Comparison of ENCODE assay signal across 18 cellular contexts in the genomic region with DNA sequence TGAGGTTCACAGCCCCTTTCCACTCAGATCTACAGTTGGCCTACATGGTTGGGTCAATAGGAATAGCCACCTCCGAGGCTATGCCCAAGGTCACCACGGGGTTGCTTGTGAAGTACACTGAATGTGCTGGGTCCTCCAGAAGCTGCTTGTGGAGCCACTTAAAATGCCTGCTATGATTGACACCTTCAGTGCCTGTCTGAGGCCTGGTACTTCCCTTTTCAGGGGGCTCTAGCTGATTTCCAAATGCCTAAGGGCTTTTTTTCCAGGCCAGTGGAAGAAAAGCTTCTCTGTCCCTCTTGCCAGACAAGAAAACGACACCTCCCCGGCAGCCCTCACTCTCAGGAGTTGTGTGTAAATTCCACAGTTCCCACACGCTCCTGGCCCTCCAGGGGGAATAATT.
"Had no signal": no experiment of that assay in that cellular context is flagged by ENCODE, and none has a peak within 500 bp of the region (broad histone marks: within the 10 kb centered on the region; RNA-seq: fewer than 3 reads in every experiment).

No MANE protein-coding gene starts in this region.

- H3K36me3 ChIP-seq: heart left ventricle, sigmoid colon, stomach, thoracic aorta, transverse colon had no signal

- H3K4me3 ChIP-seq: coronary artery, heart left ventricle, psoas muscle, sigmoid colon, skin epidermis, stomach, thoracic aorta, transverse colon had no signal

- ATAC-seq: esophagus mucosa, heart left ventricle, psoas muscle had no signal

- H3K27me3 ChIP-seq: heart left ventricle, transverse colon had no signal

- DNase-seq: effector CD4-positive, alpha-beta T cell; heart left ventricle; hippocampal formation; kidney glomerular epithelial cell; mesendoderm; naive B cell; psoas muscle; retina; sigmoid colon; stimulated activated naive CD4-positive, alpha-beta T cell; stomach; substantia nigra; transverse colon had no signal

- H3K27ac ChIP-seq: coronary artery, heart left ventricle, psoas muscle, sigmoid colon, skin epidermis, stomach, thoracic aorta, transverse colon had no signal

- H3K9me3 ChIP-seq: heart left ventricle, psoas muscle, sigmoid colon, stomach, thoracic aorta, transverse colon had no signal

- FAIRE-seq: frontal cortex had no signal
